ENCODE assay signal across 13 cellular contexts in genomic region chr14:74514471-74514932, GRCh38. TPM values are rescaled to one million over a fixed set of nuclear protein-coding genes. Genes with fewer than 3 reads are reported as not detected.
DNase-seq lines count a peak whose midpoint lies in the region; ATAC-seq lines count a peak whose summit lies in the region.
"Had no signal": no experiment of that assay in that cellular context is flagged by ENCODE, and none has a peak within 500 bp of the region (broad histone marks: within the 10 kb centered on the region; RNA-seq: fewer than 3 reads in every experiment).

No MANE protein-coding gene starts in this region.

- ATAC-seq in stimulated activated naive CD8-positive, alpha-beta T cell treated with anti-CD3 and anti-CD28 coated beads, Interleukin-15, Interleukin-2, amounts not matched to agents 100 U/mL and 50 U/mL, for 24 hours, result no peak
- no peak for ATAC-seq in stimulated activated naive CD8-positive, alpha-beta T cell treated with anti-CD3 and anti-CD28 coated beads, Interleukin-15, amount 100 ng/mL, for 72 hours
- no peak for ATAC-seq in aorta (ENCODE audit: low FRiP score)
- ATAC-seq in GM19328 (IDR thresholded peaks at IDR 0.05; ENCODE audit: unreplicated experiment), result no peak
- ATAC-seq: activated CD4-positive, alpha-beta T cell treated with anti-CD3 and anti-CD28 coated beads for 36 hours had no signal

- no peak overlapping the region for H3K4me3 Mint-ChIP-seq in stimulated activated naive CD8-positive, alpha-beta T cell treated with anti-CD3 and anti-CD28 coated beads, Interleukin-15, amount 100 ng/mL, for 72 hours
- H3K4me3 Mint-ChIP-seq: activated CD4-positive, alpha-beta T cell treated with anti-CD3 and anti-CD28 coated beads for 36 hours had no signal

- peak overlapping the region; percentile 38 to 50 for H3K27ac ChIP-seq in aorta (ENCODE audit: low read depth in 1 of 2, low read length in 2 of 2)

- H3K27me3 Mint-ChIP-seq in stimulated activated naive CD8-positive, alpha-beta T cell treated with anti-CD3 and anti-CD28 coated beads, Interleukin-15, amount 100 ng/mL, for 72 hours, result peaks cover 78% of the 10 kb centered on the region

- 19 to 30% methylated on average over 13 of the region's 13 CpGs for WGBS in aorta, 2 donors

- no peak overlapping the region for H3K27ac Mint-ChIP-seq in stimulated activated naive CD8-positive, alpha-beta T cell treated with anti-CD3 and anti-CD28 coated beads, Interleukin-15, amount 100 ng/mL, for 72 hours
- H3K27ac Mint-ChIP-seq: activated CD4-positive, alpha-beta T cell treated with anti-CD3 and anti-CD28 coated beads for 36 hours had no signal

- peaks cover 8% of the 10 kb centered on the region for H3K4me1 Mint-ChIP-seq in stimulated activated naive CD8-positive, alpha-beta T cell treated with anti-CD3 and anti-CD28 coated beads, Interleukin-15, amount 100 ng/mL, for 72 hours

- H3K9me3 Mint-ChIP-seq in stimulated activated naive CD8-positive, alpha-beta T cell treated with anti-CD3 and anti-CD28 coated beads, Interleukin-15, amount 100 ng/mL, for 72 hours, result no peaks in the 10 kb centered on the region

- no peaks in the 10 kb centered on the region for H3K27me3 ChIP-seq in aorta (ENCODE audit: control insufficient read depth in 1 of 2, insufficient read depth in 2 of 2, low read length in 1 of 2)

- no peaks in the 10 kb centered on the region for H3K9me3 ChIP-seq in aorta (ENCODE audit: control insufficient read depth, low read length)
- H3K9me3 ChIP-seq: HAP-1 had no signal

- H3K36me3 ChIP-seq in aorta (ENCODE audit: control insufficient read depth in 1 of 2, insufficient read depth in 2 of 2, low read length in 1 of 2), result peaks cover 0 to 2% of the 10 kb centered on the region in 2 donors
- H3K36me3 ChIP-seq: HAP-1 had no signal

- peak; percentile 23 for DNase-seq in stimulated activated naive CD8-positive, alpha-beta T cell treated with anti-CD3 and anti-CD28 coated beads, Interleukin-15, Interleukin-2, amounts not matched to agents 100 U/mL and 50 U/mL, for 24 hours
- no peak for DNase-seq in stimulated activated naive CD8-positive, alpha-beta T cell treated with anti-CD3 and anti-CD28 coated beads, Interleukin-15, amount 100 ng/mL, for 72 hours
- DNase-seq in UCSD-AML1 (lab: John Stamatoyannopoulos, UW; ENCODE audit: unreplicated experiment) (peak; percentile 74), kidney tubule cell (ENCODE audit: low spot score) (peak; percentile 80), aorta (peak; percentile 86 to 88), NCI-H187 treated with DMSO at 0.1 percent for 48 hours (lab: John Stamatoyannopoulos, UW) (no peak)
- DNase-seq in stimulated activated CD4-positive, alpha-beta T cell treated with anti-CD3 and anti-CD28 coated beads, Interleukin-4, amount 100 ng/mL, for 1 hour, result no peak
- DNase-seq: activated CD4-positive, alpha-beta T cell treated with anti-CD3 and anti-CD28 coated beads for 36 hours; DMS153; NCI-H1105 treated with DMSO at 0.1 percent for 48 hours; occipital lobe had no signal

- no peak overlapping the region for H3K4me3 ChIP-seq in aorta (ENCODE audit: low read length in 2 of 2)
- H3K4me3 ChIP-seq: HAP-1 had no signal

- intact Hi-C loops in aorta (cut with DNase I), result no loop called here

- peaks cover 0 to 5% of the 10 kb centered on the region in 2 donors for H3K4me1 ChIP-seq in aorta (ENCODE audit: control insufficient read depth in 1 of 2, insufficient read depth in 2 of 2, low read length in 2 of 2)
- H3K4me1 ChIP-seq: HAP-1 had no signal

RNA-seq across cellular contexts. Expression of gene ISCA2, which starts 20.9 kb away (rescaled TPM):
- 10 to 100 TPM; 12.9 to 15.9 TPM for total RNA-seq in aorta
- polyA plus RNA-seq in aorta, result 10 to 100 TPM; 14.5 TPM

RNA-seq across cellular contexts. Expression of gene NPC2, which starts 21.4 kb away (rescaled TPM):
- 100 to 1,000 TPM; 204 to 277 TPM for total RNA-seq in aorta
- 100 to 1,000 TPM; 245 to 389 TPM for polyA plus RNA-seq in aorta

Comparison
In these comparisons a context has a peak if more than half of its experiments do, and no peak if none do; other contexts are left out.
1. DNase-seq: peak in stimulated activated naive CD8-positive, alpha-beta T cell treated with anti-CD3 and anti-CD28 coated beads, Interleukin-15, Interleukin-2, amounts not matched to agents 100 U/mL and 50 U/mL, for 24 hours (single experiment), UCSD-AML1 (single experiment), kidney tubule cell (single experiment) and aorta (2 of 2); none in stimulated activated naive CD8-positive, alpha-beta T cell treated with anti-CD3 and anti-CD28 coated beads, Interleukin-15, amount 100 ng/mL, for 72 hours (0 of 2), NCI-H187 treated with DMSO at 0.1 percent for 48 hours (single experiment) and stimulated activated CD4-positive, alpha-beta T cell treated with anti-CD3 and anti-CD28 coated beads, Interleukin-4, amount 100 ng/mL, for 1 hour (single experiment).